1 cellular context compared by ENCODE assay signal in the genomic region with DNA sequence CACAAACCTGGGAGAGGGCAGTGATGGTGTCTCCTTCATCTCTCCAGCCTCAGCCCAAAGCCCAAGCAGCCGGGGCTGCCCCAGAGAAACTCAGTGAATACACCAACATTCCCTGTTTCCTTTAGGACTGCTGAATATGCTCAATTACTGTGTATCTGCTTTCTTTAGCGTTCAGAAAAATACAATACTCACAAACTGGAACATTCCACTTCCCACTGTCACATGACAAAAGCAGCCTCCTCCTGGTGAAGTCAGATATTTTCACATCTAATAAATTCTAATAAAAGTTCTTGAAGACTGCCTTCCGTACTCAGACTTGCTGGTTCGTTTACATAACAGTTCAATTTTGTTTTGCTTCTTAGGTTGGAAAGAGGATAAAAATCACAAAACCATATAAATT.
TF ChIP-seq lines count a peak whose summit lies in the region.

No MANE protein-coding gene starts in this region.

TF ChIP-seq in HEK293, 187 proteins besides CTCF, POLR2A, EP300 and RAD21:
- TF ChIP-seq PRDM10 (tag by site-specific recombination; IDR thresholded peaks at IDR 0.05) (peak; percentile 44; the same call in 1 of the 2 replicates), ZNF626 (tag by site-specific recombination; IDR thresholded peaks at IDR 0.05) (no peak)
